1 cellular context compared by ENCODE assay signal in the genomic region with DNA sequence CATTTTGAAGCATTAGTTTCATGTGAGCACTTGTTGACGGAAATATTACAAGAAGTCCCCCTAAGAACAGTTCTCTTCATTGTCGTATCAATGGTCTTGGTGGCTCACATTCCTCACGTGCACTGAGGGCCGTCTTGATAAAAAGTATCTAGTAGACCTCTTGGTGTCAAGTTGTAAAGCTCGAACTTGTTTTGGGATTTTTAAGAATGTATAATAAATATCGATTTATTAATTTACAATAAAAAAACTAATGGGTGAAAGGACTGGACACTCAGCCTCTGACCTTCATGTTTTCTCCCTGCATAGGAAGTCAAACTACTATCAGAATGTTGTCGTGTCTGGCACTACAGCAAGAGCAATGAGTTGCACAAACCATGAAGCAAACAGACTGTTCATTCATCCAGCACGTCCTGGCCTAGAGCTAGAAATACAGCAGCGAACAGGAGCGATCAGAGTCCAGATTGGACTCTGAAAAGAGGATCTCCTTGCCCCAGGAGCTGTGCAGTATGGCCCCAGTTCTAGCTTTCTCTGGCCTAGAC.
TF ChIP-seq lines count a peak whose summit lies in the region.

No MANE protein-coding gene starts in this region.

TF ChIP-seq in HepG2, 621 proteins besides CTCF, POLR2A, EP300 and RAD21 (continued from another document):
- TF ChIP-seq, protein P1, sequence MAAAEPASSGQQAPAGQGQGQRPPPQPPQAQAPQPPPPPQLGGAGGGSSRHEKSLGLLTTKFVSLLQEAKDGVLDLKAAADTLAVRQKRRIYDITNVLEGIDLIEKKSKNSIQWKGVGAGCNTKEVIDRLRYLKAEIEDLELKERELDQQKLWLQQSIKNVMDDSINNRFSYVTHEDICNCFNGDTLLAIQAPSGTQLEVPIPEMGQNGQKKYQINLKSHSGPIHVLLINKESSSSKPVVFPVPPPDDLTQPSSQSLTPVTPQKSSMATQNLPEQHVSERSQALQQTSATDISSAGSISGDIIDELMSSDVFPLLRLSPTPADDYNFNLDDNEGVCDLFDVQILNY (CRISPR knock-in tag; conservative IDR thresholded peaks at IDR 0.05): no peak
- no peak for TF ChIP-seq HIVEP1 (CRISPR knock-in tag; IDR thresholded peaks at IDR 0.05)
- TF ChIP-seq ZNF788 (CRISPR knock-in tag; IDR thresholded peaks at IDR 0.05; ENCODE audit: borderline replicate concordance): no peak
- TF ChIP-seq RBAK (CRISPR knock-in tag; IDR thresholded peaks at IDR 0.05): no peak
- TF ChIP-seq SMARCE1 (IDR thresholded peaks at IDR 0.05; ENCODE audit: borderline replicate concordance): no peak
- TF ChIP-seq IRF2 (CRISPR knock-in tag; IDR thresholded peaks at IDR 0.05): peak; percentile 75
- TF ChIP-seq MED1 (CRISPR knock-in tag; IDR thresholded peaks at IDR 0.05): peak; percentile 74
- no peak for TF ChIP-seq ZNF17 (CRISPR knock-in tag; IDR thresholded peaks at IDR 0.05)
- TF ChIP-seq, protein P2, sequence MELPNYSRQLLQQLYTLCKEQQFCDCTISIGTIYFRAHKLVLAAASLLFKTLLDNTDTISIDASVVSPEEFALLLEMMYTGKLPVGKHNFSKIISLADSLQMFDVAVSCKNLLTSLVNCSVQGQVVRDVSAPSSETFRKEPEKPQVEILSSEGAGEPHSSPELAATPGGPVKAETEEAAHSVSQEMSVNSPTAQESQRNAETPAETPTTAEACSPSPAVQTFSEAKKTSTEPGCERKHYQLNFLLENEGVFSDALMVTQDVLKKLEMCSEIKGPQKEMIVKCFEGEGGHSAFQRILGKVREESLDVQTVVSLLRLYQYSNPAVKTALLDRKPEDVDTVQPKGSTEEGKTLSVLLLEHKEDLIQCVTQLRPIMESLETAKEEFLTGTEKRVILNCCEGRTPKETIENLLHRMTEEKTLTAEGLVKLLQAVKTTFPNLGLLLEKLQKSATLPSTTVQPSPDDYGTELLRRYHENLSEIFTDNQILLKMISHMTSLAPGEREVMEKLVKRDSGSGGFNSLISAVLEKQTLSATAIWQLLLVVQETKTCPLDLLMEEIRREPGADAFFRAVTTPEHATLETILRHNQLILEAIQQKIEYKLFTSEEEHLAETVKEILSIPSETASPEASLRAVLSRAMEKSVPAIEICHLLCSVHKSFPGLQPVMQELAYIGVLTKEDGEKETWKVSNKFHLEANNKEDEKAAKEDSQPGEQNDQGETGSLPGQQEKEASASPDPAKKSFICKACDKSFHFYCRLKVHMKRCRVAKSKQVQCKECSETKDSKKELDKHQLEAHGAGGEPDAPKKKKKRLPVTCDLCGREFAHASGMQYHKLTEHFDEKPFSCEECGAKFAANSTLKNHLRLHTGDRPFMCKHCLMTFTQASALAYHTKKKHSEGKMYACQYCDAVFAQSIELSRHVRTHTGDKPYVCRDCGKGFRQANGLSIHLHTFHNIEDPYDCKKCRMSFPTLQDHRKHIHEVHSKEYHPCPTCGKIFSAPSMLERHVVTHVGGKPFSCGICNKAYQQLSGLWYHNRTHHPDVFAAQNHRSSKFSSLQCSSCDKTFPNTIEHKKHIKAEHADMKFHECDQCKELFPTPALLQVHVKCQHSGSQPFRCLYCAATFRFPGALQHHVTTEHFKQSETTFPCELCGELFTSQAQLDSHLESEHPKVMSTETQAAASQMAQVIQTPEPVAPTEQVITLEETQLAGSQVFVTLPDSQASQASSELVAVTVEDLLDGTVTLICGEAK (IDR thresholded peaks at IDR 0.05): no peak
- TF ChIP-seq, protein P2 (CRISPR knock-in tag; IDR thresholded peaks at IDR 0.05): no peak; the same call in 1 of the 2 replicates
- TF ChIP-seq ZNF547 (CRISPR knock-in tag; IDR thresholded peaks at IDR 0.05): no peak
- TF ChIP-seq, protein P3, sequence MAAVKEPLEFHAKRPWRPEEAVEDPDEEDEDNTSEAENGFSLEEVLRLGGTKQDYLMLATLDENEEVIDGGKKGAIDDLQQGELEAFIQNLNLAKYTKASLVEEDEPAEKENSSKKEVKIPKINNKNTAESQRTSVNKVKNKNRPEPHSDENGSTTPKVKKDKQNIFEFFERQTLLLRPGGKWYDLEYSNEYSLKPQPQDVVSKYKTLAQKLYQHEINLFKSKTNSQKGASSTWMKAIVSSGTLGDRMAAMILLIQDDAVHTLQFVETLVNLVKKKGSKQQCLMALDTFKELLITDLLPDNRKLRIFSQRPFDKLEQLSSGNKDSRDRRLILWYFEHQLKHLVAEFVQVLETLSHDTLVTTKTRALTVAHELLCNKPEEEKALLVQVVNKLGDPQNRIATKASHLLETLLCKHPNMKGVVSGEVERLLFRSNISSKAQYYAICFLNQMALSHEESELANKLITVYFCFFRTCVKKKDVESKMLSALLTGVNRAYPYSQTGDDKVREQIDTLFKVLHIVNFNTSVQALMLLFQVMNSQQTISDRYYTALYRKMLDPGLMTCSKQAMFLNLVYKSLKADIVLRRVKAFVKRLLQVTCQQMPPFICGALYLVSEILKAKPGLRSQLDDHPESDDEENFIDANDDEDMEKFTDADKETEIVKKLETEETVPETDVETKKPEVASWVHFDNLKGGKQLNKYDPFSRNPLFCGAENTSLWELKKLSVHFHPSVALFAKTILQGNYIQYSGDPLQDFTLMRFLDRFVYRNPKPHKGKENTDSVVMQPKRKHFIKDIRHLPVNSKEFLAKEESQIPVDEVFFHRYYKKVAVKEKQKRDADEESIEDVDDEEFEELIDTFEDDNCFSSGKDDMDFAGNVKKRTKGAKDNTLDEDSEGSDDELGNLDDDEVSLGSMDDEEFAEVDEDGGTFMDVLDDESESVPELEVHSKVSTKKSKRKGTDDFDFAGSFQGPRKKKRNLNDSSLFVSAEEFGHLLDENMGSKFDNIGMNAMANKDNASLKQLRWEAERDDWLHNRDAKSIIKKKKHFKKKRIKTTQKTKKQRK (IDR thresholded peaks at IDR 0.05; ENCODE audit: low read length): no peak
- TF ChIP-seq, protein P4, sequence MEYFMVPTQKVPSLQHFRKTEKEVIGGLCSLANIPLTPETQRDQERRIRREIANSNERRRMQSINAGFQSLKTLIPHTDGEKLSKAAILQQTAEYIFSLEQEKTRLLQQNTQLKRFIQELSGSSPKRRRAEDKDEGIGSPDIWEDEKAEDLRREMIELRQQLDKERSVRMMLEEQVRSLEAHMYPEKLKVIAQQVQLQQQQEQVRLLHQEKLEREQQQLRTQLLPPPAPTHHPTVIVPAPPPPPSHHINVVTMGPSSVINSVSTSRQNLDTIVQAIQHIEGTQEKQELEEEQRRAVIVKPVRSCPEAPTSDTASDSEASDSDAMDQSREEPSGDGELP (IDR thresholded peaks at IDR 0.05; ENCODE audit: borderline replicate concordance, low read depth): no peak
